ENCODE assay signal across 15 cellular contexts in the genomic region with DNA sequence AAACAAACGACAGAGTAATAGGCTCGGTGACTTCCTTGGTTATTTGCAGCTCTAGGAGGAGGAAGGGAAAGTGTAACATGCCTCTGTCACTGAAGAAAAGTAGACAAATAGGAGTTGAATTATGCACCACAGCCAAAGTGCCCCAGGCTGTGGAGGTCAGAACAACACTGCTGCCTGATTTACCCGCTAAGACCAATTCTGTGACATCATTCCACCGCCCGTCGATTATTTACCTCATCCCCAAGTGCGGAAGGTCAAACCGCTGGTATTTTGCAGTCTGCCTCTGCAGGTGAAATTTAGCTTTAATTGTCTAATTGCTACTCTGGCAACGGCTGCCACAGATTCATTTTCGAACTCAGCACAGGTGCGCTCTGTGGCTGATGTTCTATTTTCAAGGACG.
"Had no signal": no experiment of that assay in that cellular context is flagged by ENCODE, and none has a peak within 500 bp of the region (broad histone marks: within the 10 kb centered on the region; RNA-seq: fewer than 3 reads in every experiment).

No MANE protein-coding gene starts in this region.

- H3K36me3 ChIP-seq: ascending aorta, cardiac muscle cell, ovary, uterus had no signal

- H3K4me3 ChIP-seq: ascending aorta, cardiac muscle cell, lung, ovary, testis, uterus had no signal

- H3K27me3 ChIP-seq: ascending aorta, cardiac muscle cell, foreskin keratinocyte, ovary, testis, uterus had no signal

- H3K27ac ChIP-seq: ascending aorta, cardiac muscle cell, foreskin keratinocyte, ovary, testis, uterus had no signal

- DNase-seq: activated CD4-positive, alpha-beta memory T cell treated with anti-CD3 and anti-CD28 coated beads, Interleukin-2, amount 10 ng/mL, durations not matched to agents 7 days and 5 days; foreskin keratinocyte; immature natural killer cell; left colon; ovary; stimulated activated CD4-positive, alpha-beta T cell treated with anti-CD3 and anti-CD28 coated beads, Interleukin-15, amount 100 ng/mL, for 24 hours; stimulated activated CD4-positive, alpha-beta T cell treated with anti-CD3 and anti-CD28 coated beads, Interleukin-4, amount 100 ng/mL, for 4 hours; stimulated activated naive CD8-positive, alpha-beta T cell treated with anti-CD3 and anti-CD28 coated beads, Interleukin-15, amount 100 ng/mL, for 72 hours; T-helper 9 cell; testis; uterus had no signal

- H3K4me1 ChIP-seq: ascending aorta, foreskin keratinocyte, uterus had no signal

- ATAC-seq: foreskin keratinocyte; left colon; stimulated activated naive CD8-positive, alpha-beta T cell treated with anti-CD3 and anti-CD28 coated beads, Interleukin-15, amount 100 ng/mL, for 72 hours had no signal

- FAIRE-seq: colon had no signal
